In genomic region chr16:52671560-52671959, GRCh38 we compare ENCODE assay signal across 31 cellular contexts.
"Had no signal": no experiment of that assay in that cellular context is flagged by ENCODE, and none has a peak within 500 bp of the region (broad histone marks: within the 10 kb centered on the region; RNA-seq: fewer than 3 reads in every experiment).

No MANE protein-coding gene starts in this region.

- DNase-seq: activated CD4-positive, alpha-beta memory T cell treated with anti-CD3 and anti-CD28 coated beads, Interleukin-2, amount 10 ng/mL, durations not matched to agents 7 days and 5 days; activated CD4-positive, alpha-beta T cell treated with anti-CD3 and anti-CD28 coated beads for 4 hours; activated CD4-positive, alpha-beta T cell treated with anti-CD3 and anti-CD28 coated beads, Interleukin-2, amount 10 ng/mL, durations not matched to agents 7 days and 5 days; activated CD4-positive, alpha-beta T cell treated with anti-CD3 and anti-CD28 coated beads, Interleukin-2, amount 50 U/mL, for 4 hours; activated CD4-positive, CD25-positive, alpha-beta regulatory T cell; activated CD4-positive, CD25-positive, alpha-beta regulatory T cell treated with anti-CD3 and anti-CD28 coated beads, Interleukin-2, amount 50 U/mL, for 72 hours; activated CD8-positive, alpha-beta memory T cell treated with anti-CD3 and anti-CD28 coated beads, Interleukin-2, amount 50 U/mL, for 48 hours; activated gamma-delta T cell; activated naive CD4-positive, alpha-beta T cell; activated naive CD4-positive, alpha-beta T cell treated with anti-CD3 and anti-CD28 coated beads, Interleukin-2, amount 10 ng/mL, durations not matched to agents 7 days and 5 days; activated naive CD8-positive, alpha-beta T cell treated with anti-CD3 and anti-CD28 coated beads, Interleukin-2, amount 10 ng/mL, durations not matched to agents 7 days and 5 days; activated T-cell treated with anti-CD3 and anti-CD28 coated beads for 4 hours; activated T-cell treated with anti-CD3 and anti-CD28 coated beads, Interleukin-2, amount 50 U/mL, for 24 hours; activated T-cell treated with anti-CD3 and anti-CD28 coated beads, Interleukin-2, amount 50 U/mL, for 72 hours; central memory CD4-positive, alpha-beta T cell; cerebellar nuclear complex; dorsolateral prefrontal cortex; effector memory CD4-positive, alpha-beta T cell; endodermal cell; foreskin fibroblast; head of caudate nucleus; T-helper 17 cell had no signal

- H3K27ac ChIP-seq: ascending aorta, breast epithelium, cardiac muscle cell, coronary artery, dorsolateral prefrontal cortex had no signal

- H3K36me3 ChIP-seq: ascending aorta, breast epithelium, cardiac muscle cell had no signal

- ATAC-seq: activated naive CD4-positive, alpha-beta T cell treated with anti-CD3 and anti-CD28 coated beads, Interleukin-2, amount 50 U/mL, for 72 hours; activated T-cell treated with anti-CD3 and anti-CD28 coated beads, Interleukin-2, amount 50 U/mL, for 72 hours; esophagus mucosa; T-helper 17 cell had no signal

- H3K27me3 Mint-ChIP-seq: activated CD4-positive, alpha-beta memory T cell treated with anti-CD3 and anti-CD28 coated beads, Interleukin-2, amount 10 ng/mL, durations not matched to agents 7 days and 5 days; activated CD4-positive, alpha-beta T cell treated with anti-CD3 and anti-CD28 coated beads, Interleukin-2, amount 10 ng/mL, durations not matched to agents 7 days and 5 days; activated naive CD4-positive, alpha-beta T cell treated with anti-CD3 and anti-CD28 coated beads, Interleukin-2, amount 10 ng/mL, durations not matched to agents 7 days and 5 days; activated naive CD8-positive, alpha-beta T cell treated with anti-CD3 and anti-CD28 coated beads, Interleukin-2, amount 10 ng/mL, durations not matched to agents 7 days and 5 days; activated T-cell treated with anti-CD3 and anti-CD28 coated beads, Interleukin-2, amount 50 U/mL, for 24 hours; dendritic cell treated with granulocyte-macrophage colony-stimulating factor and Interleukin-4, amounts not matched to agents 40 ng/mL and 50 ng/mL, for 4 days; T-helper 17 cell had no signal

- H3K4me1 ChIP-seq: ascending aorta, breast epithelium had no signal

- H3K9me3 ChIP-seq: ascending aorta, breast epithelium had no signal

- H3K27me3 ChIP-seq: ascending aorta, breast epithelium, cardiac muscle cell had no signal

- H3K4me1 Mint-ChIP-seq: activated CD4-positive, alpha-beta memory T cell treated with anti-CD3 and anti-CD28 coated beads, Interleukin-2, amount 10 ng/mL, durations not matched to agents 7 days and 5 days; activated CD4-positive, alpha-beta T cell treated with anti-CD3 and anti-CD28 coated beads, Interleukin-2, amount 10 ng/mL, durations not matched to agents 7 days and 5 days; activated naive CD4-positive, alpha-beta T cell treated with anti-CD3 and anti-CD28 coated beads, Interleukin-2, amount 10 ng/mL, durations not matched to agents 7 days and 5 days; activated naive CD8-positive, alpha-beta T cell treated with anti-CD3 and anti-CD28 coated beads, Interleukin-2, amount 10 ng/mL, durations not matched to agents 7 days and 5 days; brain; T-helper 17 cell had no signal

- H3K36me3 Mint-ChIP-seq: activated naive CD4-positive, alpha-beta T cell treated with anti-CD3 and anti-CD28 coated beads, Interleukin-2, amount 10 ng/mL, durations not matched to agents 7 days and 5 days; activated naive CD4-positive, alpha-beta T cell treated with anti-CD3 and anti-CD28 coated beads, Interleukin-2, amount 50 U/mL, for 72 hours; activated naive CD8-positive, alpha-beta T cell treated with anti-CD3 and anti-CD28 coated beads, Interleukin-2, amount 10 ng/mL, durations not matched to agents 7 days and 5 days; brain had no signal

- H3K4me3 ChIP-seq: ascending aorta, breast epithelium, cardiac muscle cell, coronary artery, dorsolateral prefrontal cortex had no signal

- H3K27ac Mint-ChIP-seq: activated CD4-positive, alpha-beta memory T cell treated with anti-CD3 and anti-CD28 coated beads, Interleukin-2, amount 10 ng/mL, durations not matched to agents 7 days and 5 days; activated CD4-positive, alpha-beta T cell treated with anti-CD3 and anti-CD28 coated beads, Interleukin-2, amount 10 ng/mL, durations not matched to agents 7 days and 5 days; activated naive CD4-positive, alpha-beta T cell treated with anti-CD3 and anti-CD28 coated beads, Interleukin-2, amount 10 ng/mL, durations not matched to agents 7 days and 5 days; activated naive CD4-positive, alpha-beta T cell treated with anti-CD3 and anti-CD28 coated beads, Interleukin-2, amount 50 U/mL, for 72 hours; activated naive CD8-positive, alpha-beta T cell treated with anti-CD3 and anti-CD28 coated beads, Interleukin-2, amount 10 ng/mL, durations not matched to agents 7 days and 5 days; activated T-cell treated with anti-CD3 and anti-CD28 coated beads, Interleukin-2, amount 50 U/mL, for 24 hours; brain; dendritic cell treated with granulocyte-macrophage colony-stimulating factor and Interleukin-4, amounts not matched to agents 40 ng/mL and 50 ng/mL, for 4 days; endodermal cell; T-helper 17 cell had no signal

- FAIRE-seq: frontal cortex had no signal

- H3K4me3 Mint-ChIP-seq: activated CD4-positive, alpha-beta memory T cell treated with anti-CD3 and anti-CD28 coated beads, Interleukin-2, amount 10 ng/mL, durations not matched to agents 7 days and 5 days; activated CD4-positive, alpha-beta T cell treated with anti-CD3 and anti-CD28 coated beads, Interleukin-2, amount 10 ng/mL, durations not matched to agents 7 days and 5 days; activated naive CD4-positive, alpha-beta T cell treated with anti-CD3 and anti-CD28 coated beads, Interleukin-2, amount 10 ng/mL, durations not matched to agents 7 days and 5 days; activated naive CD8-positive, alpha-beta T cell treated with anti-CD3 and anti-CD28 coated beads, Interleukin-2, amount 10 ng/mL, durations not matched to agents 7 days and 5 days; activated T-cell treated with anti-CD3 and anti-CD28 coated beads, Interleukin-2, amount 50 U/mL, for 24 hours; activated T-cell treated with anti-CD3 and anti-CD28 coated beads, Interleukin-2, amount 50 U/mL, for 72 hours; brain; dendritic cell treated with granulocyte-macrophage colony-stimulating factor and Interleukin-4, amounts not matched to agents 40 ng/mL and 50 ng/mL, for 4 days; endodermal cell; T-helper 17 cell had no signal
